Comparison of ENCODE assay signal across 8 cellular contexts in genomic region chr17:67365762-67366192, GRCh38. TPM values are rescaled to one million over a fixed set of nuclear protein-coding genes. Genes with fewer than 3 reads are reported as not detected.
A peak's percentile ranks its signal among the peaks of the same experiment; 100 is the strongest.
DNase-seq lines count a peak whose midpoint lies in the region; ATAC-seq and TF ChIP-seq lines count a peak whose summit lies in the region.

No MANE protein-coding gene starts in this region.

- DNase-seq in activated naive CD4-positive, alpha-beta T cell treated with anti-CD3 and anti-CD28 coated beads for 36 hours: peak; percentile 65
- DNase-seq in activated naive CD4-positive, alpha-beta T cell treated with anti-CD3 and anti-CD28 coated beads, Interleukin-2, amount 50 U/mL, for 16 hours: no peak
- DNase-seq in IMR-90 (peak; percentile 78), left cardiac atrium (no peak), sciatic nerve (ENCODE audit: low spot score) (no peak), GM19240 (ENCODE audit: insufficient read length, low spot score) (no peak), NCI-H2196 (lab: John Stamatoyannopoulos, UW; ENCODE audit: unreplicated experiment) (no peak)
- DNase-seq in activated T-helper 1 cell treated with anti-CD3 and anti-CD28 coated beads, Interleukin-12 subunit alpha, Interleukin-12 subunit beta, Interleukin-2, Interleukin-4 antibody, amounts not matched to agents 30 ng/mL and 10 ng/mL and 1 ng/mL, durations not matched to agents 14 hours and 24 hours and 36 hours (ENCODE audit: low spot score): no peak

- H3K4ac ChIP-seq in IMR-90 (ENCODE audit: low read depth, low read length): peak overlapping the region; percentile 87

- no peaks in the 10 kb centered on the region for H3K27me3 Mint-ChIP-seq in activated naive CD4-positive, alpha-beta T cell treated with anti-CD3 and anti-CD28 coated beads for 36 hours (ENCODE audit: low read depth)
- H3K27me3 Mint-ChIP-seq in activated T-helper 1 cell treated with anti-CD3 and anti-CD28 coated beads, Interleukin-12 subunit alpha, Interleukin-12 subunit beta, Interleukin-2, Interleukin-4 antibody, amounts not matched to agents 30 ng/mL and 10 ng/mL and 1 ng/mL, durations not matched to agents 14 hours and 24 hours and 36 hours (ENCODE audit: insufficient read depth): no peaks in the 10 kb centered on the region

- peak overlapping the region; percentile 76 for H4K5ac ChIP-seq in IMR-90 (ENCODE audit: low read depth, low read length)

- H3K36me3 Mint-ChIP-seq in activated naive CD4-positive, alpha-beta T cell treated with anti-CD3 and anti-CD28 coated beads for 36 hours (ENCODE audit: low read depth): peaks cover 35% of the 10 kb centered on the region
- H3K36me3 Mint-ChIP-seq in activated T-helper 1 cell treated with anti-CD3 and anti-CD28 coated beads, Interleukin-12 subunit alpha, Interleukin-12 subunit beta, Interleukin-2, Interleukin-4 antibody, amounts not matched to agents 30 ng/mL and 10 ng/mL and 1 ng/mL, durations not matched to agents 14 hours and 24 hours and 36 hours (ENCODE audit: low read depth): peaks cover 24% of the 10 kb centered on the region

- CTCF ChIA-PET in activated naive CD4-positive, alpha-beta T cell treated with anti-CD3 and anti-CD28 coated beads for 36 hours (lab: Charles Lee): interaction anchor here (0.8 to 1.8 kb wide), 6 partner anchors 9 to 237 kb away, joined by 3 to 10 read pairs (median 4); partner anchors contain the start of gene PITPNC1
- CTCF ChIA-PET in IMR-90 (lab: Yijun Ruan, JAX): interaction anchor here (1.0 kb wide), 1 partner anchor 19 kb away, joined by 3 read pairs; no protein-coding TSS in a partner anchor

- H2AFZ ChIP-seq in IMR-90 (replicated peaks; ENCODE audit: low read length, poor library complexity): peak overlapping the region; percentile 97

- H3K23ac ChIP-seq in IMR-90 (ENCODE audit: low read depth, low read length): peak overlapping the region; percentile 93

- peak overlapping the region; percentile 36; the same call in 1 of the 2 replicates for H2BK120ac ChIP-seq in IMR-90 (ENCODE audit: low read depth, low read length)

- dilution Hi-C loops in IMR-90 (cut with HindIII; ENCODE audit: low sequenced_read_pairs, unreplicated experiment): no loop called here

- peaks cover 2% of the 10 kb centered on the region for H3K36me3 ChIP-seq in IMR-90 (ENCODE audit: control insufficient read depth, insufficient read depth, low read length)

- peaks cover 5% of the 10 kb centered on the region for H3K4me1 ChIP-seq in IMR-90 (ENCODE audit: control insufficient read depth, insufficient read depth, low read length)

- in situ Hi-C loops in IMR-90 (cut with MboI; ENCODE audit: low sequenced_read_pairs): no loop called here

- POLR2A ChIA-PET in IMR-90 (lab: Charles Lee; ENCODE audit: unreplicated experiment): no interaction called here

- H3K4me3 Mint-ChIP-seq in activated naive CD4-positive, alpha-beta T cell treated with anti-CD3 and anti-CD28 coated beads for 36 hours: peak overlapping the region; percentile 90
- H3K4me3 Mint-ChIP-seq in activated T-helper 1 cell treated with anti-CD3 and anti-CD28 coated beads, Interleukin-12 subunit alpha, Interleukin-12 subunit beta, Interleukin-2, Interleukin-4 antibody, amounts not matched to agents 30 ng/mL and 10 ng/mL and 1 ng/mL, durations not matched to agents 14 hours and 24 hours and 36 hours: peak overlapping the region; percentile 96

- peaks cover 55% of the 10 kb centered on the region for H4K20me1 ChIP-seq in IMR-90 (ENCODE audit: insufficient read depth, low read length)

- peak overlapping the region; percentile 64 for H3K56ac ChIP-seq in IMR-90 (ENCODE audit: extremely low read depth, insufficient read depth, low read length)

- no TSS peak for BruUV-seq in IMR-90 (replicated peaks; lab: Mats Ljungman, UMichigan)

- H3K9ac ChIP-seq in IMR-90 (ENCODE audit: low read depth, low read length): peak overlapping the region; percentile 97

- H3K9me1 ChIP-seq in IMR-90 (ENCODE audit: insufficient read depth, low read length): no peaks in the 10 kb centered on the region; the same call in none of the 2 replicates

- peak overlapping the region; percentile 93 for H2BK5ac ChIP-seq in IMR-90 (ENCODE audit: low read depth, low read length, poor library complexity, severe bottlenecking)

- H2AK9ac ChIP-seq in IMR-90 (replicated peaks; ENCODE audit: low read depth, low read length, poor library complexity): peak overlapping the region; percentile 91

- peak overlapping the region; percentile 69 to 98 for H4K8ac ChIP-seq in IMR-90 (ENCODE audit: low read depth in 2 of 2, low read length in 2 of 2)

- WGBS in IMR-90 (ENCODE audit: extremely low coverage in 2 of 2, insufficient read length in 1 of 2), 2 experiments: 0% methylated on average over 2 of the region's 11 CpGs; no CpG with 5 or more reads in 1 of the 2 experiments

- peak overlapping the region; percentile 89 for H2AK5ac ChIP-seq in IMR-90 (ENCODE audit: low read depth, low read length)

- peaks cover 49% of the 10 kb centered on the region for H3K4me1 Mint-ChIP-seq in activated naive CD4-positive, alpha-beta T cell treated with anti-CD3 and anti-CD28 coated beads for 36 hours (ENCODE audit: low read depth)
- H3K4me1 Mint-ChIP-seq in activated T-helper 1 cell treated with anti-CD3 and anti-CD28 coated beads, Interleukin-12 subunit alpha, Interleukin-12 subunit beta, Interleukin-2, Interleukin-4 antibody, amounts not matched to agents 30 ng/mL and 10 ng/mL and 1 ng/mL, durations not matched to agents 14 hours and 24 hours and 36 hours (ENCODE audit: low read depth): peaks cover 59% of the 10 kb centered on the region

- no peaks in the 10 kb centered on the region for H3K27me3 ChIP-seq in IMR-90 (ENCODE audit: control insufficient read depth, insufficient read depth, low read length)

- H3K14ac ChIP-seq in IMR-90 (replicated peaks; ENCODE audit: low read depth, low read length): peak overlapping the region; percentile 91

- peak overlapping the region; percentile 8 for H3K18ac ChIP-seq in IMR-90 (ENCODE audit: low read depth, low read length)

- peak overlapping the region; percentile 82 for H3K4me3 ChIP-seq in IMR-90 (ENCODE audit: insufficient read depth, low read depth, low read length)

- H3K79me1 ChIP-seq in IMR-90 (ENCODE audit: low read depth in 1 of 2, low read length in 2 of 2): peaks cover 0 to 7% of the 10 kb centered on the region in 2 experiments; a peak in 2 of 4 replicates

- ATAC-seq in IMR-90 (ENCODE audit: low read depth): peak; percentile 4
- peak; percentile 19 to 42 for ATAC-seq in left cardiac atrium
- ATAC-seq in sciatic nerve: peak; percentile 32

- intact Hi-C loops in activated naive CD4-positive, alpha-beta T cell treated with anti-CD3 and anti-CD28 coated beads for 36 hours (cut with micrococcal nuclease): loop anchor here (1.0 to 5.0 kb wide), 5 partner anchors 12 to 459 kb away; partner anchors contain the start of genes BPTF, HELZ, NOL11 and PITPNC1
- intact Hi-C loops in IMR-90 (cut with micrococcal nuclease) (no loop called here), left cardiac atrium (cut with DNase I) (loop anchor here in 1 of 2 donors (10.0 kb wide), 1 partner anchor 349 kb away; the partner anchor contains the start of gene NOL11), sciatic nerve (cut with DNase I) (no loop called here)
- intact Hi-C loops in activated T-helper 1 cell treated with anti-CD3 and anti-CD28 coated beads, Interleukin-12 subunit alpha, Interleukin-12 subunit beta, Interleukin-2, Interleukin-4 antibody, amounts not matched to agents 30 ng/mL and 10 ng/mL and 1 ng/mL, durations not matched to agents 14 hours and 24 hours and 36 hours (cut with micrococcal nuclease): loop anchor here (1.0 to 10.0 kb wide), 8 partner anchors 7 to 819 kb away; partner anchors contain the start of genes BPTF, HELZ and NOL11

- peak overlapping the region; percentile 2; the same call in 1 of the 3 replicates for H2BK15ac ChIP-seq in IMR-90 (ENCODE audit: low read depth, low read length)

- peak overlapping the region; percentile 88; the same call in 1 of the 2 replicates for H4K91ac ChIP-seq in IMR-90 (ENCODE audit: insufficient read depth, low read depth, low read length)

- H3K27ac ChIP-seq in IMR-90 (ENCODE audit: insufficient read depth, low read length): peak overlapping the region; percentile 99

- no peak for TF ChIP-seq RAD21 in IMR-90 (IDR thresholded peaks at IDR 0.05; ENCODE audit: low read length)

- no peak for TF ChIP-seq CTCF in IMR-90 (conservative IDR thresholded peaks at IDR 0.05; ENCODE audit: low read depth, low read length)

- H2BK20ac ChIP-seq in IMR-90 (ENCODE audit: low read depth, low read length): no peak overlapping the region

- H3K4me2 ChIP-seq in IMR-90 (ENCODE audit: low read depth, low read length): peak overlapping the region; percentile 99

- no peak for TF ChIP-seq POLR2A in IMR-90 (IDR thresholded peaks at IDR 0.05; ENCODE audit: low read depth, low read length)

- no peaks in the 10 kb centered on the region for H3K9me3 ChIP-seq in IMR-90 (ENCODE audit: control insufficient read depth, insufficient read depth, low read length)

- H3K9me3 Mint-ChIP-seq in activated naive CD4-positive, alpha-beta T cell treated with anti-CD3 and anti-CD28 coated beads for 36 hours: no peaks in the 10 kb centered on the region
- no peaks in the 10 kb centered on the region for H3K9me3 Mint-ChIP-seq in activated T-helper 1 cell treated with anti-CD3 and anti-CD28 coated beads, Interleukin-12 subunit alpha, Interleukin-12 subunit beta, Interleukin-2, Interleukin-4 antibody, amounts not matched to agents 30 ng/mL and 10 ng/mL and 1 ng/mL, durations not matched to agents 14 hours and 24 hours and 36 hours

- H3K27ac Mint-ChIP-seq in activated naive CD4-positive, alpha-beta T cell treated with anti-CD3 and anti-CD28 coated beads for 36 hours: peak overlapping the region; percentile 93
- peak overlapping the region; percentile 94 for H3K27ac Mint-ChIP-seq in activated T-helper 1 cell treated with anti-CD3 and anti-CD28 coated beads, Interleukin-12 subunit alpha, Interleukin-12 subunit beta, Interleukin-2, Interleukin-4 antibody, amounts not matched to agents 30 ng/mL and 10 ng/mL and 1 ng/mL, durations not matched to agents 14 hours and 24 hours and 36 hours

RNA-seq across cellular contexts. Expression of gene PSMD12, which starts 0.6 kb away (rescaled TPM):
- 10 to 100 TPM; 67.8 to 70.7 TPM for total RNA-seq in activated naive CD4-positive, alpha-beta T cell treated with anti-CD3 and anti-CD28 coated beads for 36 hours
- total RNA-seq in IMR-90 (2012; rRNA removed) (17.9 and 48.9 TPM in 2 replicates), left cardiac atrium (10 to 100 TPM; 40.9 to 58.6 TPM), sciatic nerve (40.6 TPM)
- 30.8 and 39.7 TPM in 2 replicates for polyA plus RNA-seq in IMR-90 (2012; rRNA removed)
- 8.4 and 11.2 TPM in 2 replicates for polyA plus RNA-seq in IMR-90 (2012; cell fraction: cytosol; rRNA removed)
- 3.8 and 14.1 TPM in 2 replicates for polyA plus RNA-seq in IMR-90 (2012; cell fraction: nucleus; rRNA removed; ENCODE audit: low replicate concordance)
- 87.4 TPM in 2 replicates for total RNA-seq in activated T-helper 1 cell treated with anti-CD3 and anti-CD28 coated beads, Interleukin-12 subunit alpha, Interleukin-12 subunit beta, Interleukin-2, Interleukin-4 antibody, amounts not matched to agents 30 ng/mL and 10 ng/mL and 1 ng/mL, durations not matched to agents 14 hours and 24 hours and 36 hours

RNA-seq across cellular contexts. Expression of gene PITPNC1, which starts 11.3 kb away (rescaled TPM):
- 10 to 100 TPM; 58.7 to 60.0 TPM for total RNA-seq in activated naive CD4-positive, alpha-beta T cell treated with anti-CD3 and anti-CD28 coated beads for 36 hours
- total RNA-seq in IMR-90 (2012; rRNA removed): 4.1 and 5.0 TPM in 2 replicates
- polyA plus RNA-seq in IMR-90 (2012; rRNA removed): 3.4 and 4.1 TPM in 2 replicates
- polyA plus RNA-seq in IMR-90 (2012; cell fraction: cytosol; rRNA removed): 0.93 and 2.8 TPM in 2 replicates
- 0.82 and 2.8 TPM in 2 replicates for polyA plus RNA-seq in IMR-90 (2012; cell fraction: nucleus; rRNA removed; ENCODE audit: low replicate concordance)
- total RNA-seq in activated T-helper 1 cell treated with anti-CD3 and anti-CD28 coated beads, Interleukin-12 subunit alpha, Interleukin-12 subunit beta, Interleukin-2, Interleukin-4 antibody, amounts not matched to agents 30 ng/mL and 10 ng/mL and 1 ng/mL, durations not matched to agents 14 hours and 24 hours and 36 hours: 17.7 and 18.3 TPM in 2 replicates
- 10 to 100 TPM; 26.2 to 33.7 TPM for total RNA-seq in left cardiac atrium
- 27.9 TPM for total RNA-seq in sciatic nerve

Comparison
In these comparisons a context has a peak if more than half of its experiments do, and no peak if none do; other contexts are left out.
1. DNase-seq: peak in activated naive CD4-positive, alpha-beta T cell treated with anti-CD3 and anti-CD28 coated beads for 36 hours (single experiment) and IMR-90 (single experiment); none in activated naive CD4-positive, alpha-beta T cell treated with anti-CD3 and anti-CD28 coated beads, Interleukin-2, amount 50 U/mL, for 16 hours (single experiment), activated T-helper 1 cell treated with anti-CD3 and anti-CD28 coated beads, Interleukin-12 subunit alpha, Interleukin-12 subunit beta, Interleukin-2, Interleukin-4 antibody, amounts not matched to agents 30 ng/mL and 10 ng/mL and 1 ng/mL, durations not matched to agents 14 hours and 24 hours and 36 hours (single experiment), left cardiac atrium (single experiment), sciatic nerve (single experiment), GM19240 (single experiment) and NCI-H2196 (single experiment).
2. intact Hi-C loops: an anchor here in activated naive CD4-positive, alpha-beta T cell treated with anti-CD3 and anti-CD28 coated beads for 36 hours (1.0 to 5.0 kb wide) and activated T-helper 1 cell treated with anti-CD3 and anti-CD28 coated beads, Interleukin-12 subunit alpha, Interleukin-12 subunit beta, Interleukin-2, Interleukin-4 antibody, amounts not matched to agents 30 ng/mL and 10 ng/mL and 1 ng/mL, durations not matched to agents 14 hours and 24 hours and 36 hours (1.0 to 10.0 kb wide); none called in IMR-90 and sciatic nerve.
3. Peak in every context shown above with its lines, with median percentiles within 50 percentile points of each other: ATAC-seq.